In the genomic region with DNA sequence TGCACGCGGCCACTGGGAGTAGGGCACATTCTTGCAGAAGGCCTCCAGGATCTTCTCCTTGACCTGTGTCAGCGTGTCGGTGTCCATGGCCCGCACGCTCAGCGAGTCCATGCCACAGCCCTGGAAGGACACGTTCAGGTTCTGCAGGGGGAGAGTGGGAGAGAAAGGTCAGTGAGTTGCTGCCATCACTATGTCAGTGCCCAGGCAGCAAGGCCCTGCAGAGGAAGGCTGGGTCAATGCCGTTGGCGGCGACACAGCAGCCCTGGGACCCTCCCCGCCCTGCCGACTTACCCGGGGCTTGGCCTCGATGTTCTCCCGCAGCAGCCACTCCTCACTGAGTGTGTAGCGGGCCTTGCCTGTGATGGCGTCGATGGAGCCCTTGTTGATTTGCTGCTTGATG, we compare ENCODE assay signal across 1 cellular context.
TF ChIP-seq lines count a peak whose summit lies in the region.

No MANE protein-coding gene starts in this region.

TF ChIP-seq in IMR-90, 13 proteins besides CTCF, POLR2A, EP300 and RAD21:
- TF ChIP-seq BHLHE40 (IDR thresholded peaks at IDR 0.05; ENCODE audit: low read depth, low read length) (no peak), RCOR1 (IDR thresholded peaks at IDR 0.05; ENCODE audit: insufficient replicate concordance, low read length) (no peak), MAFK (IDR thresholded peaks at IDR 0.05; ENCODE audit: low read depth, low read length) (no peak)
